Comparison of ENCODE assay signal across 8 cellular contexts in the genomic region with DNA sequence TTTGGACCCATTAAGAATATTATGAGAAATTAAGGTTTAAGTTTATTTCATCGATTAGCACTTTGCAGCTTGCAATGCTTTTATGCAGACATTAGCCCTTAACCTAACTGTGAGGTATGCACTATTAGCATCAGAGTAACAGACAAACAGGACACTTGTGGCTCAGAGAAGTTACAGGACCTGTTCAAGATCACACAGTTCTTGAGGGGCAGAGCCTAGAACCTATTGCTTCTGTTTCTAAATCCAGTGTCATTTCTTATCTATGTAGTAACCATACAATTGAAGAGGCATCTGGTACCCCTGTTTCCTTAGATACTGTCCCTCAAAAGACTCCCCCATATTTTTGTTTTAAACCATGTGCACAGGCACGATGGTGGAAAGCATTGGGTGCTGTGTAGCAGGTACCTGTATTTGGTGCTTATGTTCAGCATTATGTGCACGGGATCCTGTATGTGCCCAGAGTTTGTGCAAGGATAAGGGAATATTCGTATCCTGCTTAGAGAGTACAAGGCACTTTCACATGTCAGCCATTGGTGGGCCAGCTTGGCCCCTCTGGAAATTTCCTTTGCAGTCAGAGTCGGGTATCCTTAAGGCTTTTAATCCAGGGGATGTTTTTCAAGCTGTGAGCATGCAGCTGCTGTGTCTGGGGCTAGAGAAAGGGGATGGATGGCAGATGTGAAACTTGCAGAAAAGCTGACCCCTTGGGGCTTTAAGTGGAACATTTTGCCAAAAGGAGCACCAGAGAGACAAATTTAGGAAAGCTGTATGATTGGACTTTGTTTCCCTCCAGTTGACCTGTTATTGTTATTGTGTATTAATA. TPM values are rescaled to one million over a fixed set of nuclear protein-coding genes. Genes with fewer than 3 reads are reported as not detected.
DNase-seq lines count a peak whose midpoint lies in the region; ATAC-seq and TF ChIP-seq lines count a peak whose summit lies in the region.

No MANE protein-coding gene starts in this region.

- POLR2A ChIA-PET in OCI-LY7 (lab: Charles Lee) = interaction anchor here (0.5 to 1.0 kb wide), 3 partner anchors 8 to 420 kb away, joined by 3 to 5 read pairs (median 3); no protein-coding TSS in a partner anchor

- H3K79me2 ChIP-seq in DND-41 (ENCODE audit: insufficient read depth, low read length) (peaks cover 28% of the 10 kb centered on the region), OCI-LY7 (ENCODE audit: insufficient read depth, low read depth, low read length) (no peaks in the 10 kb centered on the region)

- CTCF ChIA-PET in OCI-LY7 (lab: Charles Lee; ENCODE audit: unreplicated experiment) = interaction anchor here (0.6 to 2.3 kb wide), 2 partner anchors 102 to 129 kb away, joined by 4 to 9 read pairs; no protein-coding TSS in a partner anchor

- H3K9ac ChIP-seq in DND-41 (ENCODE audit: low read depth, low read length) = peak overlapping the region; percentile 96

- peaks cover 24% of the 10 kb centered on the region; the same call in 1 of the 2 replicates for H4K20me1 ChIP-seq in DND-41 (ENCODE audit: insufficient read depth, low read length)
- no peaks in the 10 kb centered on the region for H4K20me1 ChIP-seq in OCI-LY7 (ENCODE audit: insufficient read depth, low read length)

- no peak for ATAC-seq in DND-41 (ENCODE audit: insufficient read depth, low read depth)
- no peak for ATAC-seq in GM18520 (IDR thresholded peaks at IDR 0.05; ENCODE audit: unreplicated experiment)
- ATAC-seq in HG02678 (IDR thresholded peaks at IDR 0.05; ENCODE audit: unreplicated experiment) = no peak
- ATAC-seq in HG02885 (IDR thresholded peaks at IDR 0.05; ENCODE audit: poor library complexity, unreplicated experiment) = no peak
- no peak for ATAC-seq in HG02938 (IDR thresholded peaks at IDR 0.05; ENCODE audit: unreplicated experiment)

- WGBS in prostate gland = 59% methylated on average over 5 of the region's 5 CpGs

- H3K27ac ChIP-seq in DND-41 (ENCODE audit: low read length) (peak overlapping the region; percentile 93), OCI-LY7 (ENCODE audit: low read depth, low read length, poor library complexity, severe bottlenecking) (no peak overlapping the region), prostate gland (peak overlapping the region; percentile 78 to 80)

- H3K4me2 ChIP-seq in DND-41 (ENCODE audit: insufficient read depth, low read length) = peak overlapping the region; percentile 76
- H3K4me2 ChIP-seq in OCI-LY7 (ENCODE audit: low read length) = peak overlapping the region; percentile 81; the same call in 1 of the 2 replicates

- H3K27me3 ChIP-seq in DND-41 (ENCODE audit: insufficient read depth, low read length, poor library complexity) = no peaks in the 10 kb centered on the region
- H3K27me3 ChIP-seq in prostate gland (replicated peaks; ENCODE audit: insufficient read depth) = no peaks in the 10 kb centered on the region

- no peaks in the 10 kb centered on the region for H3K9me2 ChIP-seq in OCI-LY7 (ENCODE audit: insufficient read depth, low read length)

- DNase-seq in DND-41 = no peak
- DNase-seq in OCI-LY7 (ENCODE audit: low spot score) = no peak
- DNase-seq in erythroblast (lab: John Stamatoyannopoulos, UW) = peak; percentile 76 to 84
- DNase-seq in prostate gland (ENCODE audit: low spot score) = no peak

- no peaks in the 10 kb centered on the region for H3K9me3 ChIP-seq in DND-41 (ENCODE audit: insufficient read depth, low read length, severe bottlenecking)
- H3K9me3 ChIP-seq in OCI-LY7 (ENCODE audit: low read length) = no peaks in the 10 kb centered on the region
- no peaks in the 10 kb centered on the region for H3K9me3 ChIP-seq in prostate gland

- intact Hi-C loops in OCI-LY7 (cut with micrococcal nuclease; ENCODE audit: unreplicated experiment) = no loop called here
- intact Hi-C loops in prostate gland (cut with DNase I) = loop anchor here (5.0 kb wide), 2 partner anchors 179 to 249 kb away; no protein-coding TSS in a partner anchor

- H3K4me3 ChIP-seq in DND-41 (ENCODE audit: low read depth in 1 of 2, low read length in 2 of 2) (peak overlapping the region; percentile 47 to 73; a peak in 3 of 4 replicates), OCI-LY7 (ENCODE audit: low read depth, low read length, poor library complexity, severe bottlenecking) (no peak overlapping the region), prostate gland (peak overlapping the region; percentile 66 to 70)

- no TSS peak for BruUV-seq in OCI-LY7 (replicated peaks; lab: Mats Ljungman, UMichigan)

- TF ChIP-seq POLR2A in erythroblast (IDR thresholded peaks at IDR 0.05; ENCODE audit: low read length) = no peak
- TF ChIP-seq POLR2A in prostate gland (IDR thresholded peaks at IDR 0.05) = no peak

- H3K36me3 ChIP-seq in DND-41 (ENCODE audit: insufficient read depth, low read length) (peaks cover 43% of the 10 kb centered on the region), OCI-LY7 (ENCODE audit: insufficient read depth, low read length) (no peaks in the 10 kb centered on the region), prostate gland (no peaks in the 10 kb centered on the region)

- H3K4me1 ChIP-seq in DND-41 (ENCODE audit: insufficient read depth, low read length) (peaks cover 28% of the 10 kb centered on the region), OCI-LY7 (ENCODE audit: insufficient read depth, low read length, poor library complexity, severe bottlenecking) (peaks cover 21% of the 10 kb centered on the region), prostate gland (replicated peaks) (no peaks in the 10 kb centered on the region)

- H2AFZ ChIP-seq in DND-41 (ENCODE audit: low read depth, low read length) (peak overlapping the region; percentile 37; the same call in 1 of the 2 replicates), OCI-LY7 (ENCODE audit: low read length) (no peak overlapping the region)

- TF ChIP-seq CTCF in DND-41 (IDR thresholded peaks at IDR 0.05; ENCODE audit: borderline replicate concordance, extremely low read depth, low read length, poor library complexity, severe bottlenecking) (peak; percentile 2), OCI-LY7 (conservative IDR thresholded peaks at IDR 0.05; ENCODE audit: low read length) (no peak), prostate gland (IDR thresholded peaks at IDR 0.05) (no peak)

RNA-seq across cellular contexts. Expression of gene LBH, which starts 2.0 kb away (rescaled TPM):
- total RNA-seq in OCI-LY7 (2014; rRNA removed; shearing (Covaris generic)) = 0.75 and 3.7 TPM in 2 replicates
- 3.0 and 3.8 TPM in 2 replicates for total RNA-seq in OCI-LY7 (2022)
- 10 to 100 TPM; 33.3 to 41.8 TPM for total RNA-seq in prostate gland

Comparison
In these comparisons a context has a peak if more than half of its experiments do, and no peak if none do; other contexts are left out.
1. DNase-seq: peak in erythroblast (2 of 2); none in DND-41 (single experiment), OCI-LY7 (single experiment) and prostate gland (single experiment).
2. RNA of gene LBH, which starts 2.0 kb away (total RNA-seq): 33.3 to 41.8 TPM in prostate gland; 0.75 to 3.8 TPM in OCI-LY7; every median in the first group is over 4 times any median in the second.